ENCODE assay signal across 8 cellular contexts in the genomic region with DNA sequence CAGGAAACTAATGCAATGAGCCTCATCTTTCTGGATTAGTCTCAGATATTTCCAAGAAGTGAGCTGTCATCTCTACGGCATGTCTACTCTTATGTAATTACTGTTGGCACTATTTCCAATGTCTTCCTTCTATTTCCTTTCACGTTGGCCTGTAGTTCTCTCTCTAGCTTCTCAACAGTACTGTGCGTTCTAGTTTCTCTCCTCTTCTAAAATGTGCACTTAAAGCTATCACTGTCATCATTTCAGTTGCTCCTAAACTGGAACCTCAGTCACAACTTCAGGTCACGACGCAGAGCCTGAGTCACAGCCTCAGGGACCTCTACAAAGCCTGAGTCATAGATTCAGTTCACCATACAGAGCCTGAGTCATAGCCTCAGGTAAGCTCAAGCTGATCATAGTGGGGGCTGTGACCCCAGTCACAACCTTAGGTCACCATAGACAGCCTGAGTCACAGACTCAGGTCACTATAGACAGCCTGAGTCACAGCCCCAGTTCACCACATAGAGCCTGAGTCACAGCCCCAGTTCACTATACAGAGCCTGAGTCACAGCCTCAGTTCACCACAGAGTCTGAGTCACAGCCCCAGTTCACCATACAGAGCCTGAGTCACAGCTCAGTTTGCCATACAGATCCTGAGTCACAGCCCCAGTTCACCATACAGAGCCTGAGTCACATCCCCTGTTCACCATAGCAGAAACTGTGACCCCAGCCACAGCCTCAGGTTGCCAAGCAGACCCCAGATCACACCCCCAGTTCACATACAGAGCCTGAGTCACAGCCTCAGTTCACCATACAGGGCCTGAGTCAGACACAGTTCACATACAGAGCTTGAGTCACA. TPM values are rescaled to one million over a fixed set of nuclear protein-coding genes. Genes with fewer than 3 reads are reported as not detected.
A peak's percentile ranks its signal among the peaks of the same experiment; 100 is the strongest.
DNase-seq lines count a peak whose midpoint lies in the region; ATAC-seq and TF ChIP-seq lines count a peak whose summit lies in the region.

No MANE protein-coding gene starts in this region.

- no peak overlapping the region for H3K4me3 ChIP-seq in fibroblast of villous mesenchyme (ENCODE audit: low read depth, low read length)

- no peaks in the 10 kb centered on the region for H3K27me3 Mint-ChIP-seq in activated CD8-positive, alpha-beta T cell treated with anti-CD3 and anti-CD28 coated beads, Interleukin-2, amount 10 ng/mL, durations not matched to agents 7 days and 5 days (ENCODE audit: low read depth)

- no peaks in the 10 kb centered on the region for H3K9me3 Mint-ChIP-seq in activated CD8-positive, alpha-beta T cell treated with anti-CD3 and anti-CD28 coated beads, Interleukin-2, amount 10 ng/mL, durations not matched to agents 7 days and 5 days (ENCODE audit: insufficient read depth)

- H3K4me1 Mint-ChIP-seq in activated CD8-positive, alpha-beta T cell treated with anti-CD3 and anti-CD28 coated beads, Interleukin-2, amount 10 ng/mL, durations not matched to agents 7 days and 5 days (ENCODE audit: low read depth) = peaks cover 5% of the 10 kb centered on the region

- no peaks in the 10 kb centered on the region for H3K36me3 Mint-ChIP-seq in activated CD8-positive, alpha-beta T cell treated with anti-CD3 and anti-CD28 coated beads, Interleukin-2, amount 10 ng/mL, durations not matched to agents 7 days and 5 days (ENCODE audit: low read depth)

- peak; percentile 37 for DNase-seq in activated CD8-positive, alpha-beta T cell treated with anti-CD3 and anti-CD28 coated beads, Interleukin-2, amount 10 ng/mL, durations not matched to agents 7 days and 5 days
- DNase-seq in fibroblast of villous mesenchyme (ENCODE audit: low read depth) (peak; percentile 49), cerebellum (ENCODE audit: low spot score) (no peak)
- peak; percentile 61 to 69 for DNase-seq in stimulated activated CD4-positive, alpha-beta T cell treated with anti-CD3 and anti-CD28 coated beads, Interleukin-15, amount 100 ng/mL, for 48 hours (ENCODE audit: low read depth in 2 of 2)

- POLR2A ChIA-PET in activated CD8-positive, alpha-beta T cell treated with anti-CD3 and anti-CD28 coated beads, Interleukin-2, amount 10 ng/mL, durations not matched to agents 7 days and 5 days (lab: Charles Lee) = no interaction called here

- H3K4me3 Mint-ChIP-seq in activated CD8-positive, alpha-beta T cell treated with anti-CD3 and anti-CD28 coated beads, Interleukin-2, amount 10 ng/mL, durations not matched to agents 7 days and 5 days = no peak overlapping the region

- TF ChIP-seq CTCF in fibroblast of villous mesenchyme (IDR thresholded peaks at IDR 0.05; ENCODE audit: insufficient read depth, low read depth, low read length) = no peak

- ATAC-seq in HG02610 (IDR thresholded peaks at IDR 0.05; ENCODE audit: unreplicated experiment) (peak; percentile 48), HG03460 (IDR thresholded peaks at IDR 0.05; ENCODE audit: unreplicated experiment) (no peak), HG02938 (IDR thresholded peaks at IDR 0.05; ENCODE audit: unreplicated experiment) (no peak), HG03520 (IDR thresholded peaks at IDR 0.05; ENCODE audit: unreplicated experiment) (no peak)
- peak; percentile 77 for ATAC-seq in activated CD8-positive, alpha-beta T cell treated with anti-CD3 and anti-CD28 coated beads, Interleukin-2, amount 10 ng/mL, durations not matched to agents 7 days and 5 days

- CTCF ChIA-PET in activated CD8-positive, alpha-beta T cell treated with anti-CD3 and anti-CD28 coated beads, Interleukin-2, amount 10 ng/mL, durations not matched to agents 7 days and 5 days (lab: Charles Lee) = interaction anchor here (1.0 kb wide), 1 partner anchor 51 kb away, joined by 3 read pairs; no protein-coding TSS in a partner anchor

- no peak overlapping the region for H3K27ac Mint-ChIP-seq in activated CD8-positive, alpha-beta T cell treated with anti-CD3 and anti-CD28 coated beads, Interleukin-2, amount 10 ng/mL, durations not matched to agents 7 days and 5 days

RNA-seq across cellular contexts. Expression of a gene that starts 13.0 kb away (rescaled TPM):
- not detected for total RNA-seq in activated CD8-positive, alpha-beta T cell treated with anti-CD3 and anti-CD28 coated beads, Interleukin-2, amount 10 ng/mL, durations not matched to agents 7 days and 5 days
- under 0.01 and 0.32 TPM in 2 replicates for total RNA-seq in fibroblast of villous mesenchyme
- total RNA-seq in cerebellum = 1.9 TPM

Comparison
In these comparisons a context has a peak if more than half of its experiments do, and no peak if none do; other contexts are left out.
1. ATAC-seq: peak in HG02610 (single experiment) and activated CD8-positive, alpha-beta T cell treated with anti-CD3 and anti-CD28 coated beads, Interleukin-2, amount 10 ng/mL, durations not matched to agents 7 days and 5 days (single experiment); none in HG03460 (single experiment), HG02938 (single experiment) and HG03520 (single experiment).